In genomic region chr3:196942226-196942914, GRCh38 we compare ENCODE assay signal across 8 cellular contexts. TPM values are rescaled to one million over a fixed set of nuclear protein-coding genes. Genes with fewer than 3 reads are reported as not detected.
DNase-seq lines count a peak whose midpoint lies in the region; ATAC-seq and TF ChIP-seq lines count a peak whose summit lies in the region.

Gene NCBP2, minus strand, starts transcription at chr3:196942528. Its CDS starts 25 bp downstream, at chr3:196942503.

- TF ChIP-seq CTCF in PC-3 (conservative IDR thresholded peaks at IDR 0.05; ENCODE audit: low read depth, low read length) = peak; percentile 63

- H3K9me3 ChIP-seq in PC-3 (ENCODE audit: low read length) (no peaks in the 10 kb centered on the region), mucosa of stomach (ENCODE audit: control insufficient read depth, low read length) (no peaks in the 10 kb centered on the region)

- POLR2A ChIA-PET in PC-3 (lab: Charles Lee; ENCODE audit: unreplicated experiment) = interaction anchor here (0.5 to 0.7 kb wide), 2 partner anchors 75 to 225 kb away, joined by 3 to 11 read pairs; no protein-coding TSS in a partner anchor

- H4K20me1 ChIP-seq in PC-3 (ENCODE audit: low read length) = peaks cover 6% of the 10 kb centered on the region; the same call in 1 of the 2 replicates

- H2AFZ ChIP-seq in PC-3 (ENCODE audit: low read length) = peak within 1 kb of the TSS; percentile 90

- peak within 1 kb of the TSS; percentile 84 for H3K27ac ChIP-seq in PC-3 (ENCODE audit: low read length)

- no peaks in the 10 kb centered on the region for H3K27me3 ChIP-seq in PC-3 (ENCODE audit: low read length)
- no peaks in the 10 kb centered on the region for H3K27me3 ChIP-seq in mucosa of stomach (ENCODE audit: control insufficient read depth, insufficient read depth, low read length)

- H3K4me3 ChIP-seq in Jurkat, Clone E6-1 (ENCODE audit: low read length) = peak within 1 kb of the TSS; percentile 94
- H3K4me3 ChIP-seq in PC-3 (ENCODE audit: low read length) = peak within 1 kb of the TSS; percentile 95
- H3K4me3 ChIP-seq in mucosa of stomach (ENCODE audit: low read length) = peak within 1 kb of the TSS; percentile 88

- no peaks in the 10 kb centered on the region for H3F3A ChIP-seq in PC-3 (ENCODE audit: low read length, unreplicated experiment)

- ATAC-seq in GM21619 (IDR thresholded peaks at IDR 0.05; ENCODE audit: unreplicated experiment) (peak; percentile 87), PC-3 (peak; percentile 89)

- H3K36me3 ChIP-seq in PC-3 (ENCODE audit: low read depth, low read length) = peaks cover 30% of the 10 kb centered on the region
- peaks cover 6% of the 10 kb centered on the region for H3K36me3 ChIP-seq in mucosa of stomach (ENCODE audit: control insufficient read depth, insufficient read depth, low read length)

- H3K79me2 ChIP-seq in PC-3 (ENCODE audit: low read length) = peaks cover 67% of the 10 kb centered on the region

- H3K4me2 ChIP-seq in PC-3 (ENCODE audit: low read length) = peak within 1 kb of the TSS; percentile 99

- intact Hi-C loops in PC-3 (cut with micrococcal nuclease) = no loop called here

- peak; percentile 93 for TF ChIP-seq POLR2A in erythroblast (IDR thresholded peaks at IDR 0.05; ENCODE audit: low read length)

- DNase-seq in DMS53 treated with DMSO at 0.1 percent for 48 hours (lab: John Stamatoyannopoulos, UW; ENCODE audit: unreplicated experiment) (peak; percentile 81), PC-3 (peak; percentile 98), erythroblast (lab: John Stamatoyannopoulos, UW) (peak; percentile 99 to 100)
- peak; percentile 96 for DNase-seq in Jurkat, Clone E6-1 (ENCODE audit: low read depth, low spot score)
- DNase-seq in activated T-cell treated with anti-CD3 and anti-CD28 coated beads, Interleukin-2, amount 50 U/mL, for 1 hour = peak; percentile 99
- DNase-seq in stimulated activated CD8-positive, alpha-beta memory T cell treated with anti-CD3 and anti-CD28 coated beads, Interleukin-7, amount 100 ng/mL, for 1 hour (ENCODE audit: low read depth in 2 of 2) = peak; percentile 100

- H3K4me1 ChIP-seq in PC-3 (ENCODE audit: insufficient read depth, low read length) (peaks cover 13% of the 10 kb centered on the region), mucosa of stomach (ENCODE audit: control insufficient read depth, insufficient read depth, low read length) (peaks cover 9% of the 10 kb centered on the region)

- BruUV-seq in PC-3 (replicated peaks; lab: Mats Ljungman, UMichigan) = no TSS peak

- CTCF ChIA-PET in PC-3 (lab: Charles Lee) = interaction anchor here (0.5 to 0.7 kb wide), 3 partner anchors 403 to 914 kb away, joined by 3 to 4 read pairs (median 3); no protein-coding TSS in a partner anchor

- no peaks in the 10 kb centered on the region for H3K9me2 ChIP-seq in PC-3 (replicated peaks; ENCODE audit: low read length)

- H3K9ac ChIP-seq in PC-3 (ENCODE audit: low read length) = peak within 1 kb of the TSS; percentile 97
- peak within 1 kb of the TSS; percentile 90 for H3K9ac ChIP-seq in mucosa of stomach (ENCODE audit: low read length)

RNA-seq across cellular contexts. Expression of gene NCBP2, which starts in this region (rescaled TPM):
- 121 TPM for polyA plus RNA-seq in Jurkat, Clone E6-1 (2012; ENCODE audit: insufficient read depth, insufficient read length)
- total RNA-seq in PC-3 (2014; rRNA removed) = 119 and 131 TPM in 2 replicates

Comparison
In these comparisons a context has a peak if more than half of its experiments do, and no peak if none do; other contexts are left out.
1. Peak in every context shown above with its lines: DNase-seq, ATAC-seq, H3K4me3 ChIP-seq and H3K27ac ChIP-seq.